Comparison of ENCODE assay signal across 1 cellular context in the genomic region with DNA sequence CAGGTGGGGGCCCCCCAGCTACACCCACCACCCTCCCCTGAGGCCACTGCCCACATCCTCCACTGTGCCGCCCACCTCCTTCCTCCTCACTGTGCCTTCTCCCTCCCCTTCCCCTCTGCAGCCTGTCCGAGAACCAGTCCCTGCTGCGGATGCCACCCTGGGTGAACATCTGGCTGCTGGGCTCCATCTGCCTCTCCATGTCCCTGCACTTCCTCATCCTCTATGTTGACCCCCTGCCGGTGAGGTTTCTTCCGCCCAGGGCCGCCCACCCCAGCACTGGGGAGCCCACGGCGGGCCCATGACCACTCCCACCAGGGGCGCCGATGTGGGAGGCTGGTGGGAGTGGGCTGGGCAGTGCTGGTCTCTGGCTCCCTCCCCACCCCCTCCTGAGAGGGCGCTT.
TF ChIP-seq lines count a peak whose summit lies in the region.

No MANE protein-coding gene starts in this region.

TF ChIP-seq in SK-N-SH, 30 proteins besides CTCF, POLR2A, EP300 and RAD21 (continued from another document):
- TF ChIP-seq, protein P1, sequence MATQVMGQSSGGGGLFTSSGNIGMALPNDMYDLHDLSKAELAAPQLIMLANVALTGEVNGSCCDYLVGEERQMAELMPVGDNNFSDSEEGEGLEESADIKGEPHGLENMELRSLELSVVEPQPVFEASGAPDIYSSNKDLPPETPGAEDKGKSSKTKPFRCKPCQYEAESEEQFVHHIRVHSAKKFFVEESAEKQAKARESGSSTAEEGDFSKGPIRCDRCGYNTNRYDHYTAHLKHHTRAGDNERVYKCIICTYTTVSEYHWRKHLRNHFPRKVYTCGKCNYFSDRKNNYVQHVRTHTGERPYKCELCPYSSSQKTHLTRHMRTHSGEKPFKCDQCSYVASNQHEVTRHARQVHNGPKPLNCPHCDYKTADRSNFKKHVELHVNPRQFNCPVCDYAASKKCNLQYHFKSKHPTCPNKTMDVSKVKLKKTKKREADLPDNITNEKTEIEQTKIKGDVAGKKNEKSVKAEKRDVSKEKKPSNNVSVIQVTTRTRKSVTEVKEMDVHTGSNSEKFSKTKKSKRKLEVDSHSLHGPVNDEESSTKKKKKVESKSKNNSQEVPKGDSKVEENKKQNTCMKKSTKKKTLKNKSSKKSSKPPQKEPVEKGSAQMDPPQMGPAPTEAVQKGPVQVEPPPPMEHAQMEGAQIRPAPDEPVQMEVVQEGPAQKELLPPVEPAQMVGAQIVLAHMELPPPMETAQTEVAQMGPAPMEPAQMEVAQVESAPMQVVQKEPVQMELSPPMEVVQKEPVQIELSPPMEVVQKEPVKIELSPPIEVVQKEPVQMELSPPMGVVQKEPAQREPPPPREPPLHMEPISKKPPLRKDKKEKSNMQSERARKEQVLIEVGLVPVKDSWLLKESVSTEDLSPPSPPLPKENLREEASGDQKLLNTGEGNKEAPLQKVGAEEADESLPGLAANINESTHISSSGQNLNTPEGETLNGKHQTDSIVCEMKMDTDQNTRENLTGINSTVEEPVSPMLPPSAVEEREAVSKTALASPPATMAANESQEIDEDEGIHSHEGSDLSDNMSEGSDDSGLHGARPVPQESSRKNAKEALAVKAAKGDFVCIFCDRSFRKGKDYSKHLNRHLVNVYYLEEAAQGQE (IDR thresholded peaks at IDR 0.05; ENCODE audit: low read depth, low read length) = no peak
- TF ChIP-seq TCF12 (IDR thresholded peaks at IDR 0.05) (no peak), CHD2 (IDR thresholded peaks at IDR 0.05; ENCODE audit: low read length, partially characterized antibody) (no peak), GABPA (IDR thresholded peaks at IDR 0.05; ENCODE audit: low read depth) (no peak), ELF1 (IDR thresholded peaks at IDR 0.05) (no peak), GATA2 (CRISPR knock-in tag; IDR thresholded peaks at IDR 0.05) (no peak), POLR2AphosphoS5 (IDR thresholded peaks at IDR 0.05; ENCODE audit: low read depth, low read length) (no peak), YY1 (IDR thresholded peaks at IDR 0.05; ENCODE audit: low read depth) (no peak), RFX5 (IDR thresholded peaks at IDR 0.05; ENCODE audit: low read length) (no peak), MXI1 (IDR thresholded peaks at IDR 0.05; ENCODE audit: low read depth, low read length) (no peak), SIN3A (IDR thresholded peaks at IDR 0.05; ENCODE audit: borderline replicate concordance, low read depth, low read length) (no peak), MEF2A (IDR thresholded peaks at IDR 0.05; ENCODE audit: borderline replicate concordance, low read depth) (no peak), TEAD4 (IDR thresholded peaks at IDR 0.05; ENCODE audit: borderline replicate concordance, insufficient read depth) (no peak)
- TF ChIP-seq, protein P2, sequence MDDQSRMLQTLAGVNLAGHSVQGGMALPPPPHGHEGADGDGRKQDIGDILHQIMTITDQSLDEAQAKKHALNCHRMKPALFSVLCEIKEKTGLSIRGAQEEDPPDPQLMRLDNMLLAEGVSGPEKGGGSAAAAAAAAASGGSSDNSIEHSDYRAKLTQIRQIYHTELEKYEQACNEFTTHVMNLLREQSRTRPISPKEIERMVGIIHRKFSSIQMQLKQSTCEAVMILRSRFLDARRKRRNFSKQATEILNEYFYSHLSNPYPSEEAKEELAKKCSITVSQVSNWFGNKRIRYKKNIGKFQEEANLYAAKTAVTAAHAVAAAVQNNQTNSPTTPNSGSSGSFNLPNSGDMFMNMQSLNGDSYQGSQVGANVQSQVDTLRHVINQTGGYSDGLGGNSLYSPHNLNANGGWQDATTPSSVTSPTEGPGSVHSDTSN (IDR thresholded peaks at IDR 0.05) = no peak
- TF ChIP-seq, protein P3, sequence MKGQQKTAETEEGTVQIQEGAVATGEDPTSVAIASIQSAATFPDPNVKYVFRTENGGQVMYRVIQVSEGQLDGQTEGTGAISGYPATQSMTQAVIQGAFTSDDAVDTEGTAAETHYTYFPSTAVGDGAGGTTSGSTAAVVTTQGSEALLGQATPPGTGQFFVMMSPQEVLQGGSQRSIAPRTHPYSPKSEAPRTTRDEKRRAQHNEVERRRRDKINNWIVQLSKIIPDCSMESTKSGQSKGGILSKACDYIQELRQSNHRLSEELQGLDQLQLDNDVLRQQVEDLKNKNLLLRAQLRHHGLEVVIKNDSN (IDR thresholded peaks at IDR 0.05; ENCODE audit: borderline replicate concordance, low read depth) = no peak
